Comparison of ENCODE assay signal across 11 cellular contexts in the genomic region with DNA sequence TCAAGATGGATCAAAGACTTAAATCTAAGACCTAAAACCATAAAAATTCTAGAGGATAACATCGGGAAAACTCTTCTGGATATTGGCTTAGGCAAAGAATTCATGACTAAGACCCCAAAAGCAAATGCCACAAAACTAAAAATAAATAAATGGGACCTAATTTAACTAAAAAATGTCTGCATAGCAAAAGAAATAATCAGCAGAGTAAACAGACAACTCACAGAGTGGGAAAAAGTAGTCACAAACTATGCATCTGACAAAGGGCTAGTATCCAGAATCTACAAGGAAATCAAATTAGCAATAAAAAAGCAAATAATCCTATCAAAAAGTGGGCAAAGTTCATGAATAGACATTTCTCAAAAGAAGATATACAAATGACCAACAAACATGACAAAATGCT. TPM values are rescaled to one million over a fixed set of nuclear protein-coding genes. Genes with fewer than 3 reads are reported as not detected.
"Had no signal": no experiment of that assay in that cellular context is flagged by ENCODE, and none has a peak within 500 bp of the region (broad histone marks: within the 10 kb centered on the region; RNA-seq: fewer than 3 reads in every experiment).

No MANE protein-coding gene starts in this region.

- H2AFZ ChIP-seq: GM23248 had no signal

- H3K9ac ChIP-seq: GM23248 had no signal

- H3K4me1 ChIP-seq: HAP-1 had no signal

- H3K27ac ChIP-seq: GM23248, HL-60 had no signal

- H3K36me3 ChIP-seq: HAP-1 had no signal

- DNase-seq: GM23248, GOT3, H7, HFFc6, KBM-7 had no signal

- H3K9me3 ChIP-seq: HAP-1 had no signal

- H3K4me3 ChIP-seq: GM23248, HAP-1 had no signal

- ATAC-seq: HCT116, HepG2 had no signal

RNA-seq across cellular contexts. Expression of a gene that starts 18.2 kb away (rescaled TPM):
- total RNA-seq: GM23248, H4, H7, HepG2, HFFc6, HT1080 had no signal
